Comparison of ENCODE assay signal across 1 cellular context in genomic region chr11:13105237-13105844, GRCh38.
TF ChIP-seq lines count a peak whose summit lies in the region.

No MANE protein-coding gene starts in this region.

TF ChIP-seq in GM12878, 131 proteins besides CTCF, POLR2A, EP300 and RAD21 (continued from another document):
- no peak for TF ChIP-seq PBX3 (IDR thresholded peaks at IDR 0.05; ENCODE audit: insufficient replicate concordance, low read depth, low read length)
- TF ChIP-seq SKIL (IDR thresholded peaks at IDR 0.05; ENCODE audit: low read depth, poor library complexity, severe bottlenecking), result peak; percentile 59
- 0 out of 2 replicates have a peak, but pooled peaks have one; percentile 21 for TF ChIP-seq ZNF687 (IDR thresholded peaks at IDR 0.05)
- no peak for TF ChIP-seq NKRF (conservative IDR thresholded peaks at IDR 0.05)
- 0 out of 2 replicates have a peak, but pooled peaks have one; percentile 49 for TF ChIP-seq ZNF217 (IDR thresholded peaks at IDR 0.05)
- TF ChIP-seq CBFB (IDR thresholded peaks at IDR 0.05; ENCODE audit: low read depth), result no peak
- no peak for TF ChIP-seq NR2F1 (conservative IDR thresholded peaks at IDR 0.05)
- TF ChIP-seq ZZZ3 (IDR thresholded peaks at IDR 0.05; ENCODE audit: control insufficient read depth, insufficient read length, low read depth), result no peak
- TF ChIP-seq SPI1 (IDR thresholded peaks at IDR 0.05; ENCODE audit: borderline replicate concordance, insufficient read depth, low read depth, low read length), result 0 out of 2 replicates have a peak, but pooled peaks have one; percentile 9
- TF ChIP-seq NRF1 (conservative IDR thresholded peaks at IDR 0.05; ENCODE audit: low read depth, low read length), result no peak
- peak; percentile 98 for TF ChIP-seq SMAD1 (IDR thresholded peaks at IDR 0.05; ENCODE audit: low read depth, partially characterized antibody)
- TF ChIP-seq BCL11A (IDR thresholded peaks at IDR 0.05; ENCODE audit: low read depth, low read length), result no peak
- TF ChIP-seq BMI1 (IDR thresholded peaks at IDR 0.05; ENCODE audit: borderline replicate concordance), result peak; percentile 43; the same call in 1 of the 2 replicates
- TF ChIP-seq SIX5 (IDR thresholded peaks at IDR 0.05; ENCODE audit: low read depth, low read length, severe bottlenecking), result no peak
- TF ChIP-seq TCF12 (IDR thresholded peaks at IDR 0.05; ENCODE audit: low read depth, low read length), result no peak
- TF ChIP-seq SMARCA5 (IDR thresholded peaks at IDR 0.05), result 0 out of 2 replicates have a peak, but pooled peaks have one; percentile 33
- TF ChIP-seq MEF2B (IDR thresholded peaks at IDR 0.05; ENCODE audit: partially characterized antibody, poor library complexity, severe bottlenecking), result no peak
